In the genomic region with DNA sequence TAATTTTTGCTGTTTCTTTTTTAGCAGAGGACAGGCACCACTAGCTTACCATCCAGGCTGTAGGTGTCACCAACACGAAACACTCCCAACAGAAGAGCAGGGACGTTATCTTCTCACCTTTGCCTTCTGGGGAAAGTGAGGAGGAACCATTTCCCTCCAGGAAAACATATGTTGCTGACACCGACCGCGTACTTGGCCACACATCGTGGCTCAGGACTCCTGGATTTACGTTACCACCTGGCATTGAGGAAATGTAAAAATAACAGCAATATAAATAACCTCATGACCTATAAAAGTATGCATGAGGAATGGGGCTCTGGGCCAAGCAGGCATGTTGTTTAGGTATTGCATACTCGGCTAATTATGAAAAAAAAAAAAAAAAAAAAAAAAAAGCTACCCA, we compare ENCODE assay signal across 21 cellular contexts.
A peak's percentile ranks its signal among the peaks of the same experiment; 100 is the strongest.
DNase-seq lines count a peak whose midpoint lies in the region; ATAC-seq and TF ChIP-seq lines count a peak whose summit lies in the region.
"Had no signal": no experiment of that assay in that cellular context is flagged by ENCODE, and none has a peak within 500 bp of the region (broad histone marks: within the 10 kb centered on the region; RNA-seq: fewer than 3 reads in every experiment).

No MANE protein-coding gene starts in this region.

- H3K4me1 Mint-ChIP-seq in MCF 10A (ENCODE audit: insufficient read depth, unreplicated experiment), result peaks cover 56% of the 10 kb centered on the region
- H3K4me1 Mint-ChIP-seq: natural killer cell had no signal

- POLR2A ChIA-PET in MCF 10A (lab: Yijun Ruan, JAX), result interaction anchor here (0.7 to 4.1 kb wide), 17 partner anchors 7 to 949 kb away, joined by 3 to 41 read pairs (median 7); no protein-coding TSS in a partner anchor

- H3K9ac ChIP-seq in skeletal muscle satellite cell (ENCODE audit: low read depth, low read length), result peak overlapping the region; percentile 90

- H3K27me3 ChIP-seq in breast epithelium (no peaks in the 10 kb centered on the region), foreskin keratinocyte (no peaks in the 10 kb centered on the region), skeletal muscle satellite cell (ENCODE audit: control insufficient read depth, insufficient read depth, low read length) (no peaks in the 10 kb centered on the region)
- H3K27me3 ChIP-seq: ascending aorta, SJCRH30 had no signal

- TF ChIP-seq CTCF in MCF 10A (IDR thresholded peaks at IDR 0.05; ENCODE audit: unreplicated experiment) (no peak), breast epithelium (IDR thresholded peaks at IDR 0.05) (no peak), foreskin keratinocyte (conservative IDR thresholded peaks at IDR 0.05) (peak; percentile 6)

- DNase-seq in MCF 10A (ENCODE audit: unreplicated experiment), result peak; percentile 74
- no peak for DNase-seq in breast epithelium (ENCODE audit: low spot score in 2 of 2)
- peak; percentile 64 to 79 for DNase-seq in foreskin keratinocyte
- DNase-seq in Ammon's horn (ENCODE audit: low spot score), result no peak
- DNase-seq: 8988T; activated CD4-positive, alpha-beta T cell treated with anti-CD3 and anti-CD28 coated beads for 4 hours; activated CD8-positive, alpha-beta memory T cell treated with anti-CD3 and anti-CD28 coated beads, Interleukin-2, amount 50 U/mL, for 4 hours; activated gamma-delta T cell treated with Interleukin-2 at 50 U/mL for 16 hours; CD4-positive, alpha-beta T cell; left ventricle myocardium inferior; natural killer cell; NCI-H1436; SJCRH30; stimulated activated CD4-positive, alpha-beta T cell treated with anti-CD3 and anti-CD28 coated beads, Interleukin-15, amount 100 ng/mL, for 24 hours; stimulated activated naive CD4-positive, alpha-beta T cell treated with Interleukin-2 at 50 U/mL for 16 hours had no signal

- intact Hi-C loops in MCF 10A (cut with micrococcal nuclease) (no loop called here), breast epithelium (cut with DNase I; ENCODE audit: low total_unique reads) (no loop called here)

- CTCF ChIA-PET in MCF 10A (lab: Yijun Ruan, JAX), result interaction anchor here (0.6 to 2.1 kb wide), 11 partner anchors 8 to 1742 kb away, joined by 3 to 12 read pairs (median 4); no protein-coding TSS in a partner anchor

- no peaks in the 10 kb centered on the region for H3K9me3 Mint-ChIP-seq in MCF 10A (ENCODE audit: unreplicated experiment)
- H3K9me3 Mint-ChIP-seq: CD4-positive, alpha-beta T cell; natural killer cell had no signal

- no peak overlapping the region for H3K4me3 ChIP-seq in breast epithelium
- peak overlapping the region; percentile 8 for H3K4me3 ChIP-seq in skeletal muscle satellite cell (ENCODE audit: low read length)
- H3K4me3 ChIP-seq: left ventricle myocardium inferior, prostate gland, SJCRH30 had no signal

- peak overlapping the region; percentile 95 for H3K27ac Mint-ChIP-seq in MCF 10A (ENCODE audit: low read depth, unreplicated experiment)
- H3K27ac Mint-ChIP-seq: CD4-positive, alpha-beta T cell; natural killer cell had no signal

- H3K4me1 ChIP-seq in breast epithelium (no peaks in the 10 kb centered on the region), foreskin keratinocyte (peaks cover 40% of the 10 kb centered on the region), skeletal muscle satellite cell (ENCODE audit: control insufficient read depth, insufficient read depth, low read length) (peaks cover 63% of the 10 kb centered on the region)
- H3K4me1 ChIP-seq: prostate gland had no signal

- H3K36me3 Mint-ChIP-seq in MCF 10A (ENCODE audit: insufficient read depth, unreplicated experiment), result peaks cover 11% of the 10 kb centered on the region
- H3K36me3 Mint-ChIP-seq: natural killer cell had no signal

- H3K4me3 Mint-ChIP-seq in MCF 10A (ENCODE audit: unreplicated experiment), result peak overlapping the region; percentile 30
- H3K4me3 Mint-ChIP-seq: CD4-positive, alpha-beta T cell; natural killer cell had no signal

- BruUV-seq in MCF 10A (replicated peaks; lab: Mats Ljungman, UMichigan), result no TSS peak

- TF ChIP-seq POLR2A in breast epithelium (IDR thresholded peaks at IDR 0.05), result no peak

- H3K4me2 ChIP-seq in skeletal muscle satellite cell (ENCODE audit: low read length), result peak overlapping the region; percentile 74

- H3K27me3 Mint-ChIP-seq in MCF 10A (ENCODE audit: insufficient read depth, unreplicated experiment), result no peaks in the 10 kb centered on the region

- no peaks in the 10 kb centered on the region for H3K9me3 ChIP-seq in breast epithelium
- H3K9me3 ChIP-seq in skeletal muscle satellite cell (replicated peaks; ENCODE audit: low read length), result no peaks in the 10 kb centered on the region
- H3K9me3 ChIP-seq: ascending aorta, left ventricle myocardium inferior, prostate gland, SJCRH30 had no signal

- ATAC-seq in foreskin keratinocyte (no peak), HG03025 (IDR thresholded peaks at IDR 0.05; ENCODE audit: low FRiP score, unreplicated experiment) (no peak), HG02623 (IDR thresholded peaks at IDR 0.05; ENCODE audit: unreplicated experiment) (no peak)
- ATAC-seq: natural killer cell had no signal

- H3K27ac ChIP-seq in breast epithelium (no peak overlapping the region), angular gyrus (ENCODE audit: low read depth, low read length) (peak overlapping the region; percentile 4), foreskin keratinocyte (peak overlapping the region; percentile 98)
- H3K27ac ChIP-seq: left ventricle myocardium inferior, prostate gland, SJCRH30 had no signal

- H3K36me3 ChIP-seq in breast epithelium (no peaks in the 10 kb centered on the region), skeletal muscle satellite cell (ENCODE audit: insufficient read depth, low read length) (no peaks in the 10 kb centered on the region)
- H3K36me3 ChIP-seq: ascending aorta, left ventricle myocardium inferior, prostate gland, SJCRH30 had no signal

Comparison
In these comparisons a context has a peak if more than half of its experiments do, and no peak if none do; other contexts are left out.
1. DNase-seq: peak in MCF 10A (single experiment) and foreskin keratinocyte (2 of 2); none in breast epithelium (0 of 2) and Ammon's horn (single experiment).
2. H3K27ac ChIP-seq: peak in angular gyrus (single experiment) and foreskin keratinocyte (single experiment); none in breast epithelium (0 of 2).